ENCODE assay signal across 1 cellular context in genomic region chr15:78930577-78931388, GRCh38.
TF ChIP-seq lines count a peak whose summit lies in the region.

No MANE protein-coding gene starts in this region.

TF ChIP-seq in K562, 482 proteins besides CTCF, POLR2A, EP300 and RAD21 (continued from another document):
- TF ChIP-seq ZBTB11 (CRISPR knock-in tag; IDR thresholded peaks at IDR 0.05) (peak in 1 of 3 experiments; percentile 16; a peak in 1 of 6 replicates), CREM (IDR thresholded peaks at IDR 0.05; ENCODE audit: low read depth) (0 out of 2 replicates have a peak, but pooled peaks have one; percentile 8), ZNF707 (CRISPR knock-in tag; conservative IDR thresholded peaks at IDR 0.05) (no peak), ZNF174 (CRISPR knock-in tag; IDR thresholded peaks at IDR 0.05) (no peak), ZNF589 (CRISPR knock-in tag; IDR thresholded peaks at IDR 0.05; ENCODE audit: low read depth) (0 out of 2 replicates have a peak, but pooled peaks have one; percentile 22)
